In genomic region chr1:25728301-25728935, GRCh38 we compare ENCODE assay signal across 16 cellular contexts.
DNase-seq lines count a peak whose midpoint lies in the region; ATAC-seq, FAIRE-seq and TF ChIP-seq lines count a peak whose summit lies in the region.
"Had no signal": no experiment of that assay in that cellular context is flagged by ENCODE, and none has a peak within 500 bp of the region (broad histone marks: within the 10 kb centered on the region; RNA-seq: fewer than 3 reads in every experiment).

No MANE protein-coding gene starts in this region.

- H3K27me3 ChIP-seq in H7 (ENCODE audit: control insufficient read depth, insufficient read depth, low read length) (no peaks in the 10 kb centered on the region; the same call in 1 of the 2 replicates), adipocyte (replicated peaks; ENCODE audit: control insufficient read depth, insufficient read depth, low read length) (no peaks in the 10 kb centered on the region), rectal smooth muscle tissue (ENCODE audit: control insufficient read depth, insufficient read depth, low read length) (no peaks in the 10 kb centered on the region), endodermal cell (ENCODE audit: control insufficient read depth, insufficient read depth, low read length, poor library complexity, severe bottlenecking) (no peaks in the 10 kb centered on the region)

- H3K4me3 Mint-ChIP-seq in activated T-cell treated with anti-CD3 and anti-CD28 coated beads, Interleukin-2, amount 50 U/mL, for 24 hours = no peak overlapping the region
- no peak overlapping the region for H3K4me3 Mint-ChIP-seq in endodermal cell
- H3K4me3 Mint-ChIP-seq: activated naive CD8-positive, alpha-beta T cell treated with anti-CD3 and anti-CD28 coated beads, Interleukin-2, amount 10 ng/mL, durations not matched to agents 7 days and 5 days; activated T-cell treated with anti-CD3 and anti-CD28 coated beads, Interleukin-2, amount 50 U/mL, for 4 hours; effector memory CD8-positive, alpha-beta T cell had no signal

- no peak overlapping the region for H3K27ac Mint-ChIP-seq in activated T-cell treated with anti-CD3 and anti-CD28 coated beads, Interleukin-2, amount 50 U/mL, for 24 hours
- H3K27ac Mint-ChIP-seq in endodermal cell = no peak overlapping the region
- H3K27ac Mint-ChIP-seq: activated naive CD8-positive, alpha-beta T cell treated with anti-CD3 and anti-CD28 coated beads, Interleukin-2, amount 10 ng/mL, durations not matched to agents 7 days and 5 days had no signal

- TF ChIP-seq CTCF in kidney (IDR thresholded peaks at IDR 0.05; ENCODE audit: borderline replicate concordance, extremely low read depth, insufficient read depth) = no peak
- TF ChIP-seq CTCF in endodermal cell (conservative IDR thresholded peaks at IDR 0.05) = no peak

- intact Hi-C loops in kidney (cut with DNase I) = no loop called here

- FAIRE-seq in kidney (lab: Jason Lieb, UNC) = no peak

- H3K9me3 Mint-ChIP-seq in activated T-cell treated with anti-CD3 and anti-CD28 coated beads, Interleukin-2, amount 50 U/mL, for 24 hours = no peaks in the 10 kb centered on the region
- H3K9me3 Mint-ChIP-seq in endodermal cell = no peaks in the 10 kb centered on the region
- H3K9me3 Mint-ChIP-seq: activated naive CD8-positive, alpha-beta T cell treated with anti-CD3 and anti-CD28 coated beads, Interleukin-2, amount 10 ng/mL, durations not matched to agents 7 days and 5 days; activated T-cell treated with anti-CD3 and anti-CD28 coated beads, Interleukin-2, amount 50 U/mL, for 4 hours; effector memory CD8-positive, alpha-beta T cell had no signal

- no peaks in the 10 kb centered on the region for H3K36me3 Mint-ChIP-seq in activated T-cell treated with anti-CD3 and anti-CD28 coated beads, Interleukin-2, amount 50 U/mL, for 24 hours (ENCODE audit: low read depth)
- no peaks in the 10 kb centered on the region for H3K36me3 Mint-ChIP-seq in endodermal cell (ENCODE audit: low read depth)

- H3K4me1 Mint-ChIP-seq in activated T-cell treated with anti-CD3 and anti-CD28 coated beads, Interleukin-2, amount 50 U/mL, for 24 hours (ENCODE audit: low read depth) = peaks cover 81% of the 10 kb centered on the region
- H3K4me1 Mint-ChIP-seq in endodermal cell = peaks cover 22% of the 10 kb centered on the region

- H3K27me3 Mint-ChIP-seq in activated T-cell treated with anti-CD3 and anti-CD28 coated beads, Interleukin-2, amount 50 U/mL, for 24 hours = peaks cover 10% of the 10 kb centered on the region
- H3K27me3 Mint-ChIP-seq in endodermal cell (ENCODE audit: insufficient read depth) = no peaks in the 10 kb centered on the region

- H3K9ac ChIP-seq in adipocyte (ENCODE audit: low read length) (peak overlapping the region; percentile 44), kidney (ENCODE audit: low read length in 2 of 2) (peak overlapping the region in 1 of 2 donors; percentile 59), rectal smooth muscle tissue (ENCODE audit: low read length) (no peak overlapping the region), endodermal cell (ENCODE audit: extremely low read depth, low read length, poor library complexity, severe bottlenecking) (no peak overlapping the region)
- H3K9ac ChIP-seq: SK-N-SH had no signal

- ATAC-seq in GM21529 (IDR thresholded peaks at IDR 0.05; ENCODE audit: unreplicated experiment) = no peak
- ATAC-seq: activated T-cell treated with anti-CD3 and anti-CD28 coated beads, Interleukin-2, amount 50 U/mL, for 4 hours; effector memory CD8-positive, alpha-beta T cell; HCT116 had no signal

- 90 to 91% methylated on average over 9 to 11 of the region's 11 CpGs for WGBS in endodermal cell (ENCODE audit: insufficient coverage in 1 of 2, insufficient read length in 1 of 2), 2 experiments

- DNase-seq in H7 = peak; percentile 33
- no peak for DNase-seq in adipocyte (ENCODE audit: low read depth)
- no peak for DNase-seq in kidney
- no peak for DNase-seq in activated T-cell treated with anti-CD3 and anti-CD28 coated beads, Interleukin-2, amount 50 U/mL, for 24 hours
- no peak for DNase-seq in endodermal cell
- no peak for DNase-seq in HuH-7.5 (ENCODE audit: low spot score)
- DNase-seq: activated CD4-positive, alpha-beta T cell treated with anti-CD3 and anti-CD28 coated beads, Interleukin-2, amount 50 U/mL, for 48 hours; activated naive CD8-positive, alpha-beta T cell treated with anti-CD3 and anti-CD28 coated beads, Interleukin-2, amount 10 ng/mL, durations not matched to agents 7 days and 5 days; activated T-cell treated with anti-CD3 and anti-CD28 coated beads, Interleukin-2, amount 50 U/mL, for 4 hours; effector memory CD8-positive, alpha-beta T cell; NCI-H1048; stimulated activated CD4-positive, alpha-beta T cell treated with anti-CD3 and anti-CD28 coated beads, Interleukin-4, amount 100 ng/mL, for 4 hours had no signal

- H3K9me3 ChIP-seq in adipocyte (ENCODE audit: control insufficient read depth, low read length) = no peaks in the 10 kb centered on the region
- no peaks in the 10 kb centered on the region for H3K9me3 ChIP-seq in kidney (ENCODE audit: control insufficient read depth in 1 of 2, low read length in 2 of 2)
- H3K9me3 ChIP-seq in endodermal cell (ENCODE audit: control insufficient read depth, low read length) = no peaks in the 10 kb centered on the region
- H3K9me3 ChIP-seq: SK-N-SH had no signal

- H3K27ac ChIP-seq in kidney (ENCODE audit: low read depth in 2 of 2, low read length in 2 of 2) = peak overlapping the region; percentile 26 to 35
- H3K27ac ChIP-seq in rectal smooth muscle tissue (ENCODE audit: low read depth, low read length) = peak overlapping the region; percentile 53
- H3K27ac ChIP-seq in endodermal cell (ENCODE audit: low read depth, low read length) = no peak overlapping the region

- H3K4me1 ChIP-seq in adipocyte (ENCODE audit: control insufficient read depth, insufficient read depth, low read length) (peaks cover 30% of the 10 kb centered on the region), kidney (ENCODE audit: control insufficient read depth in 1 of 2, insufficient read depth in 1 of 2, low read depth in 1 of 2, low read length in 2 of 2) (peaks cover 48 to 52% of the 10 kb centered on the region in 2 donors), rectal smooth muscle tissue (ENCODE audit: control insufficient read depth, insufficient read depth, low read length) (peaks cover 15% of the 10 kb centered on the region), endodermal cell (ENCODE audit: control insufficient read depth, insufficient read depth, low read length) (peaks cover 29% of the 10 kb centered on the region)

- H3K36me3 ChIP-seq in H7 (replicated peaks; ENCODE audit: control insufficient read depth, insufficient read depth, low read length) = no peaks in the 10 kb centered on the region
- H3K36me3 ChIP-seq in adipocyte (ENCODE audit: control insufficient read depth, insufficient read depth, low read length, severe bottlenecking) = no peaks in the 10 kb centered on the region
- H3K36me3 ChIP-seq in kidney (ENCODE audit: control insufficient read depth in 1 of 2, insufficient read depth in 2 of 2, low read length in 2 of 2) = no peaks in the 10 kb centered on the region
- H3K36me3 ChIP-seq in rectal smooth muscle tissue (ENCODE audit: control insufficient read depth, insufficient read depth, low read length) = no peaks in the 10 kb centered on the region
- no peaks in the 10 kb centered on the region for H3K36me3 ChIP-seq in endodermal cell (ENCODE audit: control insufficient read depth, insufficient read depth, low read length)

- H3K4me3 ChIP-seq in H7 (ENCODE audit: insufficient read depth, low read depth, low read length) = no peak overlapping the region
- no peak overlapping the region for H3K4me3 ChIP-seq in adipocyte (ENCODE audit: low read length)
- H3K4me3 ChIP-seq in kidney (ENCODE audit: low read length in 2 of 2) = no peak overlapping the region
- no peak overlapping the region for H3K4me3 ChIP-seq in rectal smooth muscle tissue (ENCODE audit: low read length)
- H3K4me3 ChIP-seq in endodermal cell (ENCODE audit: low read length) = no peak overlapping the region
